ENCODE assay signal across 20 cellular contexts in the genomic region with DNA sequence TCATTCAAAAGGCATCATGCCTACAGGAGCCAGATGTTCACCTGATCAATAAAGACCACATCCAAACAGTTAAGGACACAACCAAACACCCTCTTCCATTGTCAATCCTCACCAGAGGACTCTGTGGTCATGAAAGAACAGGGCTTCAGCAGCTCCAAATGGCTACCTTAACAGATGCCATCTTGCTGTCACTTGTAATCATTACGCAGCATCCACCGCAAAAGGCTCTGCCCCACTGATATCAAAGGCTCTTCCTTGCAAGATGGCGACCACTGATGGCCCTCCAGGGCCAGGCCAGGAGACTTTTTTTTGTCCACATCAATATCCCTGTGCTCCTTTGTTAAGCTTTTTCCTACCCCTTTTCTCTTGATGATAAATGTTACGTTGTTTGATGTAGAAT.
"Had no signal": no experiment of that assay in that cellular context is flagged by ENCODE, and none has a peak within 500 bp of the region (broad histone marks: within the 10 kb centered on the region; RNA-seq: fewer than 3 reads in every experiment).

No MANE protein-coding gene starts in this region.

- H3K36me3 ChIP-seq: adrenal gland, ascending aorta, lower lobe of right lung, ovary, prostate gland, suprapubic skin had no signal

- H3K4me3 Mint-ChIP-seq: activated B cell treated with CpG ODN at 0.5 μM for 24 hours; activated naive CD8-positive, alpha-beta T cell; activated T-cell treated with anti-CD3 and anti-CD28 coated beads, Interleukin-2, amount 50 U/mL, for 4 hours; natural killer cell had no signal

- ATAC-seq: activated T-cell treated with anti-CD3 and anti-CD28 coated beads, Interleukin-2, amount 50 U/mL, for 4 hours; lower lobe of right lung; natural killer cell had no signal

- H3K27ac ChIP-seq: adrenal gland, lower lobe of right lung, ovary, prostate gland, stomach, suprapubic skin, tibial nerve had no signal

- H3K27me3 ChIP-seq: adrenal gland, ascending aorta, ovary, stomach, suprapubic skin, tibial nerve had no signal

- H3K36me3 Mint-ChIP-seq: natural killer cell had no signal

- DNase-seq: activated B cell treated with CpG ODN at 0.5 μM for 24 hours; activated CD4-positive, alpha-beta T cell treated with anti-CD3 and anti-CD28 coated beads for 4 hours; activated CD4-positive, alpha-beta T cell treated with anti-CD3 and anti-CD28 coated beads, Interleukin-2, amount 50 U/mL, for 48 hours; activated CD8-positive, alpha-beta memory T cell treated with anti-CD3 and anti-CD28 coated beads, Interleukin-2, amount 50 U/mL, for 48 hours; activated naive CD4-positive, alpha-beta T cell; activated T-cell treated with anti-CD3 and anti-CD28 coated beads, Interleukin-2, amount 50 U/mL, for 4 hours; adrenal gland; effector memory CD4-positive, alpha-beta T cell; lower lobe of right lung; natural killer cell; ovary; stimulated activated CD4-positive, alpha-beta T cell treated with anti-CD3 and anti-CD28 coated beads, Interleukin-1b, Interleukin-23, amount 100 ng/mL, for 48 hours; stomach; T1000 had no signal

- H3K9me3 ChIP-seq: adrenal gland, ascending aorta, lower lobe of right lung, ovary, prostate gland, suprapubic skin, tibial nerve had no signal

- H3K27ac Mint-ChIP-seq: activated B cell treated with CpG ODN at 0.5 μM for 24 hours; activated naive CD8-positive, alpha-beta T cell; activated T-helper 2 cell treated with anti-CD3 and anti-CD28 coated beads, Interferon-gamma antibody, Interleukin-2, Interleukin-4, amounts not matched to agents 10 μg/mL and 5 μg/mL and 100 μg/mL, durations not matched to agents 14 hours and 24 hours and 36 hours; natural killer cell had no signal

- H3K4me1 ChIP-seq: ascending aorta, lower lobe of right lung, prostate gland, stomach, suprapubic skin, tibial nerve had no signal

- H3K27me3 Mint-ChIP-seq: activated B cell treated with CpG ODN at 0.5 μM for 24 hours; activated naive CD8-positive, alpha-beta T cell had no signal

- H3K4me3 ChIP-seq: adrenal gland, ascending aorta, lower lobe of right lung, ovary, prostate gland, stomach, suprapubic skin, tibial nerve had no signal
